ENCODE assay signal across 9 cellular contexts in the genomic region with DNA sequence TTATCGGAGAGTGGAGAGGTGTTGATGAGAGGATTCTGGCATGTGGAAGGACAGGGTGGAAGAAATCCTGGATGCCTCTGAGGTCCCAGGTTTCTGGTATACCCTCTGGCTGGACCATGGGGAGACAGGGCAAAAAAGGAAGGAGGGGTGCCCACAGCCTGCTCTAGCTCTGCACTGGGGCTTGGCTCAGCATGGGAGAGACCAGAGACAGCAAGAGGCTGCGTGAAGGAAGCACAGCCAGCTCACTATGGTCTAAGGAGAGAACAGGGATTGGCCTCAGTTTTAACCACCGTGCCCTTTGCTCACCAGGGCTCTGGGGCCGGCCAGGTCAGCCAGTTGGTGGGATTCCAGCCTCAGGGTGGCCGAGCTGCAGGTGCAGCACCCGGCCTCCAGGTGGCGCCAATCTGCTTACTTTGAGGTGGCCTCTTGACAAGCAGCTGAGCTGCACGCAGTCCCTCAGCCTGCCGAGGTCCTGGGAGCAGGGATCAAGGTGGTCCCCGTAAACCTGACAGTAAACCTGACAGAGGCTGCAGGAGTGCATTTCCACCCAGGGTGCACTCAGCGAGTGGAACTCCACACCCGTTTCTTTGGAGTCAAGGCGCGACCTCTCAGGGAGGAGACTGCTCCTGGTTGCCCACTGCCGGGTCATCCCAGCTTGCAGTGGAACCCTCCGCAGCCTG. TPM values are rescaled to one million over a fixed set of nuclear protein-coding genes. Genes with fewer than 3 reads are reported as not detected.
DNase-seq lines count a peak whose midpoint lies in the region; ATAC-seq, FAIRE-seq and TF ChIP-seq lines count a peak whose summit lies in the region.
"Had no signal": no experiment of that assay in that cellular context is flagged by ENCODE, and none has a peak within 500 bp of the region (broad histone marks: within the 10 kb centered on the region; RNA-seq: fewer than 3 reads in every experiment).

No MANE protein-coding gene starts in this region.

- no peak overlapping the region for H3K27ac ChIP-seq in H9 (ENCODE audit: insufficient read length, low read depth, low read length)
- H3K27ac ChIP-seq in keratinocyte (ENCODE audit: control insufficient read depth, insufficient read depth, low read length): no peak overlapping the region

- peaks cover 5% of the 10 kb centered on the region for H3K23me2 ChIP-seq in H9 (ENCODE audit: insufficient read length, low read depth, low read length, poor library complexity, severe bottlenecking)

- no peaks in the 10 kb centered on the region for H3K36me3 ChIP-seq in keratinocyte (ENCODE audit: control insufficient read depth in 2 of 2, extremely low read depth in 1 of 2, insufficient read depth in 2 of 2, low read length in 2 of 2)

- H2AK5ac ChIP-seq in H9 (ENCODE audit: insufficient read length, low read length): no peak overlapping the region

- H2BK20ac ChIP-seq in H9 (ENCODE audit: low read depth, low read length, poor library complexity, severe bottlenecking): no peak overlapping the region

- no peak overlapping the region for H2BK15ac ChIP-seq in H9 (ENCODE audit: low read depth, low read length)

- no peak overlapping the region for H2BK12ac ChIP-seq in H9 (ENCODE audit: insufficient read length, low read depth, low read length)

- TF ChIP-seq CTCF in H9 (conservative IDR thresholded peaks at IDR 0.05) (peak; percentile 97), WTC11 (IDR thresholded peaks at IDR 0.05) (peak; percentile 98), keratinocyte (optimal IDR thresholded peaks at IDR 0.05 in 1 of 3, IDR thresholded peaks at IDR 0.05 in 1 of 3, conservative IDR thresholded peaks at IDR 0.05 in 1 of 3; ENCODE audit: extremely low read depth in 1 of 3, insufficient read depth in 2 of 3, low read length in 3 of 3) (peak; percentile 83 to 95 (median 89))

- H4K5ac ChIP-seq in H9 (ENCODE audit: insufficient read length, low read depth, low read length): no peak overlapping the region

- CTCF ChIA-PET in WTC11 (lab: Charles Lee): interaction anchor here (0.5 to 4.9 kb wide), 36 partner anchors 8 to 651 kb away, joined by 3 to 93 read pairs (median 4); partner anchors contain the start of genes IPPK, NOL8 and SPTLC1

- peaks cover 0 to 2% (median 0%) of the 10 kb centered on the region in 3 experiments; a peak in 1 of 7 replicates for H3K36me3 Mint-ChIP-seq in H9 (ENCODE audit: insufficient read depth in 1 of 3, low read depth in 3 of 3)
- H3K36me3 Mint-ChIP-seq in WTC11: no peaks in the 10 kb centered on the region

- no peak overlapping the region for H2AFZ ChIP-seq in H9 (ENCODE audit: low read length)
- H2AFZ ChIP-seq in keratinocyte (ENCODE audit: control insufficient read depth, low read length): no peak overlapping the region

- POLR2A ChIA-PET in WTC11 (lab: Charles Lee): interaction anchor here (1.8 kb wide), 1 partner anchor 102 kb away, joined by 4 read pairs; no protein-coding TSS in a partner anchor

- H3K27ac Mint-ChIP-seq in H9 (no peak overlapping the region), WTC11 (no peak overlapping the region)

- H4K20me1 ChIP-seq in H9 (ENCODE audit: control insufficient read depth, insufficient read depth, insufficient read length) (no peaks in the 10 kb centered on the region), keratinocyte (ENCODE audit: control insufficient read depth, extremely low read depth, insufficient read depth, low read length) (no peaks in the 10 kb centered on the region)

- no peak overlapping the region for H3K23ac ChIP-seq in H9 (ENCODE audit: insufficient read length, low read depth, low read length)

- H3K9me1 ChIP-seq in keratinocyte (ENCODE audit: control insufficient read depth, extremely low read depth, insufficient read depth, low read length): no peaks in the 10 kb centered on the region

- no CpG with 5 or more reads among the region's 16 CpGs for WGBS in H9 (ENCODE audit: extremely low coverage, insufficient read length, low lambda C conversion rate)

- in situ Hi-C loops in T47D (cut with HindIII; ENCODE audit: low pct_unique_long_range_greater_than_20kb, low sequenced_read_pairs): no loop called here

- H3K14ac ChIP-seq in H9 (ENCODE audit: insufficient read depth, low read length): no peak overlapping the region; the same call in 1 of the 2 replicates

- H4K91ac ChIP-seq in H9 (ENCODE audit: insufficient read length, low read depth, low read length): no peak overlapping the region

- H4K8ac ChIP-seq in H9 (replicated peaks; ENCODE audit: insufficient read length, low read depth, low read length): no peak overlapping the region

- no peak overlapping the region for H3K18ac ChIP-seq in H9 (ENCODE audit: insufficient read length, low read depth, low read length)

- DNase-seq in COR-L47 (lab: John Stamatoyannopoulos, UW): peak; percentile 59
- peak; percentile 94 for DNase-seq in H9
- peak; percentile 50 for DNase-seq in NCI-H2107 (lab: John Stamatoyannopoulos, UW)
- peak; percentile 95 for DNase-seq in WTC11 (ENCODE audit: low spot score)
- peak; percentile 34 to 67 for DNase-seq in T47D (ENCODE audit: low read depth in 1 of 2, low spot score in 1 of 2)
- no peak for DNase-seq in keratinocyte (ENCODE audit: low read depth, low spot score)
- peak; percentile 72 for DNase-seq in stimulated activated CD4-positive, alpha-beta T cell treated with anti-CD3 and anti-CD28 coated beads, Interleukin-1b, Interleukin-23, amount 100 ng/mL, for 48 hours
- no peak for DNase-seq in GF-D8 (lab: John Stamatoyannopoulos, UW)

- no peak overlapping the region for H3K4me3 ChIP-seq in keratinocyte (ENCODE audit: control insufficient read depth in 2 of 3, extremely low read depth in 1 of 3, insufficient read depth in 2 of 3, low read depth in 1 of 3, low read length in 3 of 3)

- H3K4me1 Mint-ChIP-seq in H9 (peaks cover 11 to 12% of the 10 kb centered on the region in 2 experiments), WTC11 (peaks cover 5% of the 10 kb centered on the region; the same call in 1 of the 2 replicates)

- no peak overlapping the region for H3K9ac ChIP-seq in H9 (ENCODE audit: extremely low read depth, insufficient read length, low read length)
- H3K9ac ChIP-seq in keratinocyte (ENCODE audit: control insufficient read depth, extremely low read depth, insufficient read depth, low read length): no peak overlapping the region

- H3K4me3 Mint-ChIP-seq in H9: peak overlapping the region in 1 of 2 experiments; percentile 81; a peak in 3 of 5 replicates
- peak overlapping the region; percentile 74; the same call in 1 of the 2 replicates for H3K4me3 Mint-ChIP-seq in WTC11

- peak overlapping the region; percentile 63 for H3K4me2 ChIP-seq in H9 (ENCODE audit: insufficient read depth, insufficient read length, low read length)
- H3K4me2 ChIP-seq in keratinocyte (ENCODE audit: control insufficient read depth, extremely low read depth, insufficient read depth, low read depth, low read length): peak overlapping the region; percentile 73

- no peaks in the 10 kb centered on the region for H3K4me1 ChIP-seq in H9 (ENCODE audit: insufficient read depth, low read length)
- peaks cover 7% of the 10 kb centered on the region for H3K4me1 ChIP-seq in keratinocyte (ENCODE audit: control insufficient read depth, extremely low read depth, insufficient read depth, low read length)

- dilution Hi-C loops in keratinocyte (cut with MboI; ENCODE audit: extremely low pct_ligation_motif_present, low sequenced_read_pairs): no loop called here

- peaks cover 35% of the 10 kb centered on the region for H3K27me3 Mint-ChIP-seq in H9 (ENCODE audit: low read depth)
- peaks cover 36% of the 10 kb centered on the region for H3K27me3 Mint-ChIP-seq in WTC11 (ENCODE audit: low read depth)

- no peaks in the 10 kb centered on the region for H3K79me2 ChIP-seq in H9 (ENCODE audit: insufficient read depth, low read length)
- no peaks in the 10 kb centered on the region for H3K79me2 ChIP-seq in keratinocyte (ENCODE audit: control insufficient read depth, insufficient read depth, low read length)

- H3T11ph ChIP-seq in H9 (ENCODE audit: low read length): no peak overlapping the region

- no peaks in the 10 kb centered on the region for H3K79me1 ChIP-seq in H9 (ENCODE audit: insufficient read depth, low read depth, low read length, poor library complexity, severe bottlenecking)

- H3K4ac ChIP-seq in H9 (ENCODE audit: low read depth, low read length): no peak overlapping the region

- peak; percentile 26 for FAIRE-seq in keratinocyte (lab: Jason Lieb, UNC)
- FAIRE-seq: TTC549 had no signal

- ATAC-seq in WTC11: peak; percentile 60

- H3K27me3 ChIP-seq in H9 (ENCODE audit: insufficient read depth, low read length): peaks cover 3% of the 10 kb centered on the region; the same call in 1 of the 2 replicates
- H3K27me3 ChIP-seq in keratinocyte (ENCODE audit: control insufficient read depth, extremely low read depth, insufficient read depth, low read length): peaks cover 20% of the 10 kb centered on the region

- no peaks in the 10 kb centered on the region for H3K9me3 ChIP-seq in H9 (ENCODE audit: control insufficient read depth, low read depth, low read length)
- H3K9me3 ChIP-seq in keratinocyte (ENCODE audit: control insufficient read depth, low read depth, low read length): no peaks in the 10 kb centered on the region

- no peak overlapping the region for H2BK5ac ChIP-seq in H9 (ENCODE audit: insufficient read length, low read length)

- no peak overlapping the region for H3K56ac ChIP-seq in H9 (ENCODE audit: insufficient read length, low read depth, low read length)

- H3K9me3 Mint-ChIP-seq in H9 (no peaks in the 10 kb centered on the region), WTC11 (no peaks in the 10 kb centered on the region)

- no peak overlapping the region for H2BK120ac ChIP-seq in H9 (ENCODE audit: low read depth, low read length, poor library complexity, severe bottlenecking)

TF ChIP-seq in WTC11, 78 proteins besides CTCF, POLR2A, EP300 and RAD21 (continues in another document):
- no peak for TF ChIP-seq E2F1 (CRISPR knock-in tag; IDR thresholded peaks at IDR 0.05)

RNA-seq across cellular contexts. Expression of gene SPTLC1, which starts 25.0 kb away (rescaled TPM):
- total RNA-seq in H9 (2021) (70.5 and 73.5 TPM in 2 replicates), WTC11 (2021) (81.2 to 86.4 TPM (median 84.4 TPM) in 3 replicates)
- polyA plus RNA-seq in keratinocyte: 93.4 to 123 TPM (median 93.6 TPM) in 3 replicates
- polyA plus RNA-seq in keratinocyte (2011; ENCODE audit: low read depth): 160 TPM
- polyA plus RNA-seq in keratinocyte (2011; cell fraction: cytosol; rRNA removed): 36.7 and 66.6 TPM in 2 replicates
- 136 and 161 TPM in 2 replicates for polyA plus RNA-seq in keratinocyte (2011; cell fraction: nucleus; rRNA removed)
- 62.2 and 70.2 TPM in 2 replicates for polyA plus RNA-seq in keratinocyte (2012; ENCODE audit: low replicate concordance)
- polyA minus RNA-seq in keratinocyte: 48.0 to 92.3 TPM (median 82.8 TPM) in 3 replicates
- polyA minus RNA-seq in keratinocyte (2011; cell fraction: cytosol; rRNA and poly(A)+ RNA removed): 68.1 TPM
- polyA minus RNA-seq in keratinocyte (2011; cell fraction: nucleus; rRNA and poly(A)+ RNA removed): 116 and 189 TPM in 2 replicates

Comparison
In these comparisons a context has a peak if more than half of its experiments do, and no peak if none do; other contexts are left out.
1. DNase-seq: peak in COR-L47 (single experiment), H9 (single experiment), NCI-H2107 (single experiment), WTC11 (single experiment), T47D (2 of 2) and stimulated activated CD4-positive, alpha-beta T cell treated with anti-CD3 and anti-CD28 coated beads, Interleukin-1b, Interleukin-23, amount 100 ng/mL, for 48 hours (single experiment); none in keratinocyte (single experiment) and GF-D8 (single experiment).
2. Peak in every context shown above with its lines, with median percentiles within 50 percentile points of each other: CTCF ChIP-seq.